ENCODE assay signal across 1 cellular context in the genomic region with DNA sequence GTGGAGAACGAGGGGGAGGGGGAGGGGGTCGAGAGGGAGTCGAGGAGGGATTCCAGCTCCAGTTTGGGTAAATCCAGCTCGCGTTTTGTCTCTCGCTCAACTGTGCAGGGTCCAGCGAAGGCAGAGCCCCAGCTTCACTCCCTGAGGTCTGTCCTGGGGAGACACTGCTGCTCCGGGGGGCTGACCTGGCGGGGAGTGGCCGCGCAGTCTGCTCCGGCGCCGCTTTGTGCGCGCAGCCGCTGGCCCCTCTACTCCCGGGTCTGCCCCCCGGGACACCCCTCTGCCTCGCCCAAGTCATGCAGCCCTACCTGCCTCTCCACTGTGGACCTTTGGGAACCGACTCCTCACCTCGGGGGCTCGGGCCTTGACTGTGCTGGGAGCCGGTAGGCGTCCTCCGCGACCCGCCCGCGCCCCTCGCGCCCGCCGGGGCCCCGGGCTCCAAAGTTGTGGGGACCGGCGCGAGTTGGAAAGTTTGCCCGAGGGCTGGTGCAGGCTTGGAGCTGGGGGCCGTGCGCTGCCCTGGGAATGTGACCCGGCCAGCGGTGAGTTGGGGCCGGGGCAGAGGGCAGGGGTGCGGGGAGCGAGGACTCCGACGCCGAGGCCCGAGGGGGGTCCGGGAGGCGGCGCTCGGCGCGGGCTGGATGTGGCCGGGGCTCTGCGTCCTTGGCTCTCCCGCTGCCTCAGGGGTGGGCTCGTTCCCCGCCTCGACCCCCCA.
TF ChIP-seq lines count a peak whose summit lies in the region.

TET1 (plus strand) TSS at position 137 of the 715 bp plus-strand sequence. CDS start 12,002 bp downstream, outside the sequence.

TF ChIP-seq in K562, 482 proteins besides CTCF, POLR2A, EP300 and RAD21 (continued from another document and continues in another):
- no peak for TF ChIP-seq ZNF146 (CRISPR knock-in tag; IDR thresholded peaks at IDR 0.05; ENCODE audit: unreplicated experiment)
- TF ChIP-seq DNMT1 (IDR thresholded peaks at IDR 0.05) = no peak
- TF ChIP-seq ZNF561 (CRISPR knock-in tag; conservative IDR thresholded peaks at IDR 0.05) = no peak
- no peak for TF ChIP-seq PHF20 (IDR thresholded peaks at IDR 0.05; ENCODE audit: partially characterized antibody)
- peak; percentile 9 for TF ChIP-seq BRD9 (IDR thresholded peaks at IDR 0.05; ENCODE audit: low read depth, partially characterized antibody)
- TF ChIP-seq CSDE1 (IDR thresholded peaks at IDR 0.05) = no peak
- TF ChIP-seq NFXL1 (CRISPR knock-in tag; IDR thresholded peaks at IDR 0.05) = no peak
- peak; percentile 64 for TF ChIP-seq HNRNPLL (IDR thresholded peaks at IDR 0.05; ENCODE audit: low read depth, low read length, poor library complexity, severe bottlenecking)
- no peak for TF ChIP-seq ZNF445 (CRISPR knock-in tag; IDR thresholded peaks at IDR 0.05; ENCODE audit: low read depth)
- TF ChIP-seq ARID3A (IDR thresholded peaks at IDR 0.05; ENCODE audit: borderline replicate concordance, low read depth, low read length) = no peak
- TF ChIP-seq ZFP36 (IDR thresholded peaks at IDR 0.05; ENCODE audit: low read depth, low read length, partially characterized antibody) = no peak
- TF ChIP-seq ZNF184 (CRISPR knock-in tag; IDR thresholded peaks at IDR 0.05) = no peak
- peak; percentile 75 to 80 for TF ChIP-seq NRF1 (conservative IDR thresholded peaks at IDR 0.05 in 1 of 2, IDR thresholded peaks at IDR 0.05 in 1 of 2)
- peak; percentile 80 for TF ChIP-seq FIP1L1 (IDR thresholded peaks at IDR 0.05; ENCODE audit: low read depth, low read length, poor library complexity, severe bottlenecking)
- peak; percentile 35; the same call in 1 of the 2 replicates for TF ChIP-seq ZNF644 (tag; IDR thresholded peaks at IDR 0.05; ENCODE audit: low read depth)
- 0 out of 2 replicates have a peak, but pooled peaks have one; percentile 38 for TF ChIP-seq MYNN (IDR thresholded peaks at IDR 0.05)
- TF ChIP-seq MYNN (CRISPR knock-in tag; IDR thresholded peaks at IDR 0.05) = no peak
- peak; percentile 66; the same call in 1 of the 2 replicates for TF ChIP-seq GTF2E2 (tag; IDR thresholded peaks at IDR 0.05)
- TF ChIP-seq, protein P1, sequence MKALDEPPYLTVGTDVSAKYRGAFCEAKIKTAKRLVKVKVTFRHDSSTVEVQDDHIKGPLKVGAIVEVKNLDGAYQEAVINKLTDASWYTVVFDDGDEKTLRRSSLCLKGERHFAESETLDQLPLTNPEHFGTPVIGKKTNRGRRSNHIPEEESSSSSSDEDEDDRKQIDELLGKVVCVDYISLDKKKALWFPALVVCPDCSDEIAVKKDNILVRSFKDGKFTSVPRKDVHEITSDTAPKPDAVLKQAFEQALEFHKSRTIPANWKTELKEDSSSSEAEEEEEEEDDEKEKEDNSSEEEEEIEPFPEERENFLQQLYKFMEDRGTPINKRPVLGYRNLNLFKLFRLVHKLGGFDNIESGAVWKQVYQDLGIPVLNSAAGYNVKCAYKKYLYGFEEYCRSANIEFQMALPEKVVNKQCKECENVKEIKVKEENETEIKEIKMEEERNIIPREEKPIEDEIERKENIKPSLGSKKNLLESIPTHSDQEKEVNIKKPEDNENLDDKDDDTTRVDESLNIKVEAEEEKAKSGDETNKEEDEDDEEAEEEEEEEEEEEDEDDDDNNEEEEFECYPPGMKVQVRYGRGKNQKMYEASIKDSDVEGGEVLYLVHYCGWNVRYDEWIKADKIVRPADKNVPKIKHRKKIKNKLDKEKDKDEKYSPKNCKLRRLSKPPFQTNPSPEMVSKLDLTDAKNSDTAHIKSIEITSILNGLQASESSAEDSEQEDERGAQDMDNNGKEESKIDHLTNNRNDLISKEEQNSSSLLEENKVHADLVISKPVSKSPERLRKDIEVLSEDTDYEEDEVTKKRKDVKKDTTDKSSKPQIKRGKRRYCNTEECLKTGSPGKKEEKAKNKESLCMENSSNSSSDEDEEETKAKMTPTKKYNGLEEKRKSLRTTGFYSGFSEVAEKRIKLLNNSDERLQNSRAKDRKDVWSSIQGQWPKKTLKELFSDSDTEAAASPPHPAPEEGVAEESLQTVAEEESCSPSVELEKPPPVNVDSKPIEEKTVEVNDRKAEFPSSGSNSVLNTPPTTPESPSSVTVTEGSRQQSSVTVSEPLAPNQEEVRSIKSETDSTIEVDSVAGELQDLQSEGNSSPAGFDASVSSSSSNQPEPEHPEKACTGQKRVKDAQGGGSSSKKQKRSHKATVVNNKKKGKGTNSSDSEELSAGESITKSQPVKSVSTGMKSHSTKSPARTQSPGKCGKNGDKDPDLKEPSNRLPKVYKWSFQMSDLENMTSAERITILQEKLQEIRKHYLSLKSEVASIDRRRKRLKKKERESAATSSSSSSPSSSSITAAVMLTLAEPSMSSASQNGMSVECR (CRISPR knock-in tag; IDR thresholded peaks at IDR 0.05) = 0 out of 2 replicates have a peak, but pooled peaks have one; percentile 21
- TF ChIP-seq KDM4B (IDR thresholded peaks at IDR 0.05; ENCODE audit: borderline replicate concordance in 2 of 2, low read depth in 1 of 2) = no peak
- no peak for TF ChIP-seq ZNF24 (IDR thresholded peaks at IDR 0.05)
- TF ChIP-seq NBN (IDR thresholded peaks at IDR 0.05; ENCODE audit: low read depth) = 0 out of 2 replicates have a peak, but pooled peaks have one; percentile 79
- TF ChIP-seq HNRNPUL1 (IDR thresholded peaks at IDR 0.05; ENCODE audit: low read length) = no peak
- 0 out of 2 replicates have a peak, but pooled peaks have one; percentile 35 for TF ChIP-seq SMAD4 (CRISPR knock-in tag; conservative IDR thresholded peaks at IDR 0.05)
- TF ChIP-seq ATF1 (CRISPR knock-in tag; IDR thresholded peaks at IDR 0.05) = no peak
- TF ChIP-seq ATF1 (tag; IDR thresholded peaks at IDR 0.05) = peak; percentile 56; the same call in 1 of the 2 replicates
- no peak for TF ChIP-seq NR2F6 (CRISPR knock-in tag; IDR thresholded peaks at IDR 0.05)
- no peak for TF ChIP-seq NR2C2 (CRISPR knock-in tag; IDR thresholded peaks at IDR 0.05)
- peak; percentile 68 for TF ChIP-seq NR2C2 (tag; IDR thresholded peaks at IDR 0.05)
- TF ChIP-seq CREBBP (IDR thresholded peaks at IDR 0.05; ENCODE audit: low read depth, low read length) = no peak
- TF ChIP-seq TAL1 (IDR thresholded peaks at IDR 0.05) = no peak
- TF ChIP-seq SREBF1 (IDR thresholded peaks at IDR 0.05; ENCODE audit: borderline replicate concordance, low read depth, low read length) = 0 out of 2 replicates have a peak, but pooled peaks have one; percentile 55
- TF ChIP-seq SIRT6 (IDR thresholded peaks at IDR 0.05; ENCODE audit: low read depth, low read length) = no peak
- no peak for TF ChIP-seq DIDO1 (tag; IDR thresholded peaks at IDR 0.05; ENCODE audit: low read depth)
- no peak for TF ChIP-seq ZNF586 (CRISPR knock-in tag; conservative IDR thresholded peaks at IDR 0.05)
- peak; percentile 67 for TF ChIP-seq JUND (IDR thresholded peaks at IDR 0.05; ENCODE audit: borderline replicate concordance, low read depth, low read length)
- peak; percentile 38; the same call in 1 of the 3 replicates for TF ChIP-seq JUND (tag; IDR thresholded peaks at IDR 0.05; ENCODE audit: borderline replicate concordance, low read depth, low read length)
- TF ChIP-seq ETS2 (tag; IDR thresholded peaks at IDR 0.05; ENCODE audit: borderline replicate concordance, poor library complexity, severe bottlenecking) = no peak
- TF ChIP-seq ZNF79 (CRISPR knock-in tag; IDR thresholded peaks at IDR 0.05; ENCODE audit: low read depth) = no peak
- peak; percentile 1 to 79; a peak in 2 of 4 replicates for TF ChIP-seq SIN3A (IDR thresholded peaks at IDR 0.05; ENCODE audit: borderline replicate concordance in 2 of 2, control insufficient read depth in 1 of 2, low read depth in 2 of 2, low read length in 2 of 2)
- no peak for TF ChIP-seq ZC3H11A (IDR thresholded peaks at IDR 0.05; ENCODE audit: low read depth, low read length)
- TF ChIP-seq, protein P2, sequence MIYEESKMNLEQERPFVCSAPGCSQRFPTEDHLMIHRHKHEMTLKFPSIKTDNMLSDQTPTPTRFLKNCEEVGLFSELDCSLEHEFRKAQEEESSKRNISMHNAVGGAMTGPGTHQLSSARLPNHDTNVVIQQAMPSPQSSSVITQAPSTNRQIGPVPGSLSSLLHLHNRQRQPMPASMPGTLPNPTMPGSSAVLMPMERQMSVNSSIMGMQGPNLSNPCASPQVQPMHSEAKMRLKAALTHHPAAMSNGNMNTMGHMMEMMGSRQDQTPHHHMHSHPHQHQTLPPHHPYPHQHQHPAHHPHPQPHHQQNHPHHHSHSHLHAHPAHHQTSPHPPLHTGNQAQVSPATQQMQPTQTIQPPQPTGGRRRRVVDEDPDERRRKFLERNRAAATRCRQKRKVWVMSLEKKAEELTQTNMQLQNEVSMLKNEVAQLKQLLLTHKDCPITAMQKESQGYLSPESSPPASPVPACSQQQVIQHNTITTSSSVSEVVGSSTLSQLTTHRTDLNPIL (CRISPR knock-in tag; IDR thresholded peaks at IDR 0.05) = no peak
- peak; percentile 77; the same call in 1 of the 2 replicates for TF ChIP-seq MTA3 (IDR thresholded peaks at IDR 0.05; ENCODE audit: borderline replicate concordance)
- peak; percentile 76; the same call in 1 of the 2 replicates for TF ChIP-seq LCOR (CRISPR knock-in tag; IDR thresholded peaks at IDR 0.05)
- TF ChIP-seq ZBTB17 (CRISPR knock-in tag; IDR thresholded peaks at IDR 0.05) = 0 out of 2 replicates have a peak, but pooled peaks have one; percentile 21
- TF ChIP-seq ZNF717 (CRISPR knock-in tag; IDR thresholded peaks at IDR 0.05) = 0 out of 2 replicates have a peak, but pooled peaks have one; percentile 19
- no peak for TF ChIP-seq BACH1 (tag; IDR thresholded peaks at IDR 0.05)
- 0 out of 4 replicates have a peak, but pooled peaks of 1 of the 2 experiments have one; percentile 42 for TF ChIP-seq SRF (CRISPR knock-in tag; IDR thresholded peaks at IDR 0.05)
- TF ChIP-seq ZBED1 (IDR thresholded peaks at IDR 0.05) = 0 out of 2 replicates have a peak, but pooled peaks have one; percentile 32
- no peak for TF ChIP-seq NR1H2 (CRISPR knock-in tag; IDR thresholded peaks at IDR 0.05)
- no peak for TF ChIP-seq MXD1 (CRISPR knock-in tag; IDR thresholded peaks at IDR 0.05; ENCODE audit: borderline replicate concordance, poor library complexity, severe bottlenecking)
- peak; percentile 72; the same call in 1 of the 2 replicates for TF ChIP-seq TAF7 (tag; IDR thresholded peaks at IDR 0.05)
- TF ChIP-seq, protein P3, sequence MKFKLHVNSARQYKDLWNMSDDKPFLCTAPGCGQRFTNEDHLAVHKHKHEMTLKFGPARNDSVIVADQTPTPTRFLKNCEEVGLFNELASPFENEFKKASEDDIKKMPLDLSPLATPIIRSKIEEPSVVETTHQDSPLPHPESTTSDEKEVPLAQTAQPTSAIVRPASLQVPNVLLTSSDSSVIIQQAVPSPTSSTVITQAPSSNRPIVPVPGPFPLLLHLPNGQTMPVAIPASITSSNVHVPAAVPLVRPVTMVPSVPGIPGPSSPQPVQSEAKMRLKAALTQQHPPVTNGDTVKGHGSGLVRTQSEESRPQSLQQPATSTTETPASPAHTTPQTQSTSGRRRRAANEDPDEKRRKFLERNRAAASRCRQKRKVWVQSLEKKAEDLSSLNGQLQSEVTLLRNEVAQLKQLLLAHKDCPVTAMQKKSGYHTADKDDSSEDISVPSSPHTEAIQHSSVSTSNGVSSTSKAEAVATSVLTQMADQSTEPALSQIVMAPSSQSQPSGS (CRISPR knock-in tag; IDR thresholded peaks at IDR 0.05) = no peak
- no peak for TF ChIP-seq HOXB6 (CRISPR knock-in tag; IDR thresholded peaks at IDR 0.05; ENCODE audit: borderline replicate concordance)
- no peak for TF ChIP-seq ZNF507 (tag; conservative IDR thresholded peaks at IDR 0.05)
- TF ChIP-seq NCOA4 (IDR thresholded peaks at IDR 0.05; ENCODE audit: partially characterized antibody) = no peak
- TF ChIP-seq MAFF (IDR thresholded peaks at IDR 0.05; ENCODE audit: low read length) = no peak
- TF ChIP-seq ZNF354B (CRISPR knock-in tag; IDR thresholded peaks at IDR 0.05) = no peak
- TF ChIP-seq NFIX (CRISPR knock-in tag; IDR thresholded peaks at IDR 0.05; ENCODE audit: low read depth) = no peak
- no peak for TF ChIP-seq ZNF707 (CRISPR knock-in tag; conservative IDR thresholded peaks at IDR 0.05)
- TF ChIP-seq ATF6 (CRISPR knock-in tag; IDR thresholded peaks at IDR 0.05) = 0 out of 2 replicates have a peak, but pooled peaks have one; percentile 24
- 0 out of 2 replicates have a peak, but pooled peaks have one; percentile 29 for TF ChIP-seq PHB (CRISPR knock-in tag; IDR thresholded peaks at IDR 0.05)
